Comparison of ENCODE assay signal across 17 cellular contexts in the genomic region with DNA sequence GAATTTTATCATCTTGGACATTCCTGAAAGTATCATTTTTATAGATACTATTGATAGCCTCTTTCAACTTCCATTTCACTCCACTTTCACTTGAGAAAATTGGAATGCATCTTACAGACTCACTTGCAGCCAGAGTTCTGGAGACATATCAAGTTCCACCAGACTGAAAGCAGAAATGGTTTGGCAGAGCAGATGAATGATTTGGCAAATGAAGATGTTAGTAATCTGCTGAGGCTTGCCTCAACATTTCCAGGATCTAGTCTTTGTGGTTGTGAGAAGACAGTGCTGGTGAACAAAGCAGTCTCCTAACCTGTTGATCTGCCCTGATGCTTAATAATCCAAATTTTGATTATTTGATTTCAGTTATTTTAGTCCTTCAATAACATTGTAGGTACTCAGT.
"Had no signal": no experiment of that assay in that cellular context is flagged by ENCODE, and none has a peak within 500 bp of the region (broad histone marks: within the 10 kb centered on the region; RNA-seq: fewer than 3 reads in every experiment).

No MANE protein-coding gene starts in this region.

- H3K27ac ChIP-seq: colonic mucosa, dorsolateral prefrontal cortex, esophagus muscularis mucosa, parathyroid adenoma, sigmoid colon, thyroid gland, upper lobe of right lung had no signal

- H3K4me3 ChIP-seq: colonic mucosa, dorsolateral prefrontal cortex, esophagus muscularis mucosa, lung, sigmoid colon, thyroid gland, upper lobe of right lung had no signal

- H3K79me2 ChIP-seq: parathyroid adenoma had no signal

- H3K9me3 ChIP-seq: colonic mucosa, esophagus muscularis mucosa, sigmoid colon, thyroid gland, upper lobe of right lung had no signal

- H3K36me3 ChIP-seq: colonic mucosa, esophagus muscularis mucosa, sigmoid colon, thyroid gland, upper lobe of right lung had no signal

- H3K9ac ChIP-seq: parathyroid adenoma had no signal

- H3K4me1 ChIP-seq: colonic mucosa, esophagus muscularis mucosa, parathyroid adenoma, sigmoid colon, thyroid gland, upper lobe of right lung had no signal

- H2AFZ ChIP-seq: parathyroid adenoma had no signal

- DNase-seq: activated gamma-delta T cell treated with Interleukin-2 at 50 U/mL for 16 hours; activated T-cell treated with anti-CD3 and anti-CD28 coated beads, Interleukin-2, amount 50 U/mL, for 1 hour; colonic mucosa; dorsolateral prefrontal cortex; foreskin fibroblast; kidney; naive B cell; nucleus accumbens; sigmoid colon; stimulated activated CD4-positive, alpha-beta T cell treated with anti-CD3 and anti-CD28 coated beads, Interleukin-2, amount 100 ng/mL, for 48 hours; stimulated activated naive CD4-positive, alpha-beta T cell treated with Interleukin-2 at 50 U/mL for 16 hours; T-helper 9 cell; thyroid gland; upper lobe of right lung had no signal

- H3K27me3 ChIP-seq: colonic mucosa, esophagus muscularis mucosa, sigmoid colon, thyroid gland, upper lobe of right lung had no signal

- ATAC-seq: upper lobe of right lung had no signal
